In genomic region chr7:27812706-27813105, GRCh38 we compare ENCODE assay signal across 1 cellular context.
A peak's percentile ranks its signal among the peaks of the same experiment; 100 is the strongest.
TF ChIP-seq lines count a peak whose summit lies in the region.

No MANE protein-coding gene starts in this region.

TF ChIP-seq in GM12878, 131 proteins besides CTCF, POLR2A, EP300 and RAD21 (continued from another document):
- peak; percentile 63 for TF ChIP-seq ZBTB40 (IDR thresholded peaks at IDR 0.05; ENCODE audit: borderline replicate concordance)
TF ChIP-seq in GM12878: peak in this region for 1.
